In genomic region chr17:50380369-50381259, GRCh38 we compare ENCODE assay signal across 12 cellular contexts. TPM values are rescaled to one million over a fixed set of nuclear protein-coding genes. Genes with fewer than 3 reads are reported as not detected.
A peak's percentile ranks its signal among the peaks of the same experiment; 100 is the strongest.
DNase-seq lines count a peak whose midpoint lies in the region; FAIRE-seq and TF ChIP-seq lines count a peak whose summit lies in the region.
"Had no signal": no experiment of that assay in that cellular context is flagged by ENCODE, and none has a peak within 500 bp of the region (broad histone marks: within the 10 kb centered on the region; RNA-seq: fewer than 3 reads in every experiment).

No MANE protein-coding gene starts in this region.

- BruUV-seq in A673 (replicated peaks; lab: Mats Ljungman, UMichigan), result no TSS peak

- no peaks in the 10 kb centered on the region for H3K4me1 ChIP-seq in A673 (ENCODE audit: insufficient read depth, low read length, poor library complexity, severe bottlenecking)
- H3K4me1 ChIP-seq: uterus had no signal

- no peaks in the 10 kb centered on the region for H3K9me3 ChIP-seq in A673 (ENCODE audit: low read depth, low read length, poor library complexity, severe bottlenecking)
- H3K9me3 ChIP-seq: uterus had no signal

- no peak overlapping the region for H3K27ac ChIP-seq in A673 (ENCODE audit: low read depth, low read length, poor library complexity, severe bottlenecking)
- H3K27ac ChIP-seq in dorsolateral prefrontal cortex, result no peak overlapping the region
- H3K27ac ChIP-seq: C4-2B, uterus had no signal

- POLR2A ChIA-PET in A673 (lab: Charles Lee; ENCODE audit: low non-redundant PET), result no interaction called here

- H3K27me3 ChIP-seq in A673 (replicated peaks; ENCODE audit: insufficient read depth, low read depth, low read length, poor library complexity), result no peaks in the 10 kb centered on the region
- H3K27me3 ChIP-seq in dorsolateral prefrontal cortex, result no peaks in the 10 kb centered on the region
- H3K27me3 ChIP-seq: uterus had no signal

- TF ChIP-seq CTCF in A673 (conservative IDR thresholded peaks at IDR 0.05; ENCODE audit: low read depth, low read length) (0 out of 2 replicates have a peak, but pooled peaks have one; percentile 21), fibroblast of the aortic adventitia (IDR thresholded peaks at IDR 0.05; ENCODE audit: insufficient read depth, low read length) (peak; percentile 14), dorsolateral prefrontal cortex (IDR thresholded peaks at IDR 0.05 in 54 of 56, conservative IDR thresholded peaks at IDR 0.05 in 2 of 56; ENCODE audit: low read depth in 1 of 56, partially characterized antibody in 56 of 56) (peak in 4 of 56 donors; percentile 13 to 18 (median 14))

- no peak for FAIRE-seq in GM12892 (lab: Jason Lieb, UNC)

- intact Hi-C loops in A673 (cut with micrococcal nuclease; ENCODE audit: unreplicated experiment) (no loop called here), dorsolateral prefrontal cortex (cut with DNase I) (no loop called here)

- peak; percentile 40; the same call in 1 of the 2 replicates for TF ChIP-seq POLR2A in GM12892 (IDR thresholded peaks at IDR 0.05; ENCODE audit: low read depth, low read length)

- no peak overlapping the region for H3K4me3 ChIP-seq in A673 (ENCODE audit: low read depth, low read length, poor library complexity, severe bottlenecking)
- no peak overlapping the region for H3K4me3 ChIP-seq in fibroblast of the aortic adventitia (ENCODE audit: low read depth, low read length)
- H3K4me3 ChIP-seq in dorsolateral prefrontal cortex, result no peak overlapping the region
- H3K4me3 ChIP-seq: uterus had no signal

- H3K36me3 ChIP-seq in A673 (ENCODE audit: insufficient read depth, low read length, poor library complexity, severe bottlenecking), result peaks cover 66% of the 10 kb centered on the region
- H3K36me3 ChIP-seq: uterus had no signal

- DNase-seq in A673 (ENCODE audit: low spot score), result no peak
- no peak for DNase-seq in GM12892 (ENCODE audit: insufficient read length)
- DNase-seq in RPMI8226, result peak; percentile 18
- no peak for DNase-seq in fibroblast of the aortic adventitia (ENCODE audit: low read depth)
- DNase-seq in T-helper 2 cell, result no peak
- no peak for DNase-seq in NCI-H1417 treated with DMSO at 0.1 percent for 48 hours (lab: John Stamatoyannopoulos, UW)
- no peak for DNase-seq in dorsolateral prefrontal cortex
- DNase-seq in COLO829 (ENCODE audit: low spot score), result no peak
- DNase-seq: activated T-cell treated with anti-CD3 and anti-CD28 coated beads, Interleukin-2, amount 50 U/mL, for 4 hours; KBM-7; uterus had no signal

- CTCF ChIA-PET in A673 (lab: Charles Lee), result no interaction called here

RNA-seq across cellular contexts. Expression of gene EME1, which starts 7.6 kb away (rescaled TPM):
- total RNA-seq in A673 (2021) (31.9 and 44.0 TPM in 2 replicates), fibroblast of the aortic adventitia (ENCODE audit: low replicate concordance) (9.1 TPM in 1 of 2 replicates, not detected in the other), dorsolateral prefrontal cortex (1 to 10 TPM in 73 of 120 experiments, under 1 TPM in 36, not detected in 11; 0.19 to 4.9 (median 1.3) TPM)
- 18.3 TPM for polyA plus RNA-seq in GM12892 (2012; ENCODE audit: missing spikeins)

RNA-seq across cellular contexts. Expression of gene MRPL27, which starts 7.6 kb away (rescaled TPM):
- total RNA-seq in A673 (2021) (85.6 and 89.4 TPM in 2 replicates), fibroblast of the aortic adventitia (ENCODE audit: low replicate concordance) (64.3 and 77.3 TPM in 2 replicates), dorsolateral prefrontal cortex (10 to 100 TPM; 38.9 to 85.2 (median 61.6) TPM)
- polyA plus RNA-seq in GM12892 (2012; ENCODE audit: missing spikeins), result 77.5 TPM

RNA-seq across cellular contexts. Expression of gene LRRC59, which starts 16.7 kb away (rescaled TPM):
- total RNA-seq in A673 (2021) (177 and 178 TPM in 2 replicates), fibroblast of the aortic adventitia (ENCODE audit: low replicate concordance) (60.3 and 126 TPM in 2 replicates), dorsolateral prefrontal cortex (10 to 100 TPM; 26.1 to 54.3 (median 38.0) TPM)
- polyA plus RNA-seq in GM12892 (2012; ENCODE audit: missing spikeins), result 33.4 TPM

RNA-seq across cellular contexts. Expression of gene XYLT2, which starts 34.7 kb away (rescaled TPM):
- total RNA-seq in A673 (2021) (15.8 and 23.1 TPM in 2 replicates), fibroblast of the aortic adventitia (ENCODE audit: low replicate concordance) (16.3 and 33.9 TPM in 2 replicates), dorsolateral prefrontal cortex (10 to 100 TPM; 13.3 to 28.9 (median 19.3) TPM)
- 8.2 TPM for polyA plus RNA-seq in GM12892 (2012; ENCODE audit: missing spikeins)

RNA-seq across cellular contexts. Expression of gene ACSF2, which starts 45.4 kb away (rescaled TPM):
- total RNA-seq in A673 (2021) (4.1 and 9.2 TPM in 2 replicates), fibroblast of the aortic adventitia (ENCODE audit: low replicate concordance) (15.7 and 273 TPM in 2 replicates), dorsolateral prefrontal cortex (10 to 100 TPM in 114 of 120 experiments, 1 to 10 TPM in 6; 7.3 to 47.1 (median 17.3) TPM)
- polyA plus RNA-seq in GM12892 (2012; ENCODE audit: missing spikeins), result 22.5 TPM
